Comparison of ENCODE assay signal across 1 cellular context in the genomic region with DNA sequence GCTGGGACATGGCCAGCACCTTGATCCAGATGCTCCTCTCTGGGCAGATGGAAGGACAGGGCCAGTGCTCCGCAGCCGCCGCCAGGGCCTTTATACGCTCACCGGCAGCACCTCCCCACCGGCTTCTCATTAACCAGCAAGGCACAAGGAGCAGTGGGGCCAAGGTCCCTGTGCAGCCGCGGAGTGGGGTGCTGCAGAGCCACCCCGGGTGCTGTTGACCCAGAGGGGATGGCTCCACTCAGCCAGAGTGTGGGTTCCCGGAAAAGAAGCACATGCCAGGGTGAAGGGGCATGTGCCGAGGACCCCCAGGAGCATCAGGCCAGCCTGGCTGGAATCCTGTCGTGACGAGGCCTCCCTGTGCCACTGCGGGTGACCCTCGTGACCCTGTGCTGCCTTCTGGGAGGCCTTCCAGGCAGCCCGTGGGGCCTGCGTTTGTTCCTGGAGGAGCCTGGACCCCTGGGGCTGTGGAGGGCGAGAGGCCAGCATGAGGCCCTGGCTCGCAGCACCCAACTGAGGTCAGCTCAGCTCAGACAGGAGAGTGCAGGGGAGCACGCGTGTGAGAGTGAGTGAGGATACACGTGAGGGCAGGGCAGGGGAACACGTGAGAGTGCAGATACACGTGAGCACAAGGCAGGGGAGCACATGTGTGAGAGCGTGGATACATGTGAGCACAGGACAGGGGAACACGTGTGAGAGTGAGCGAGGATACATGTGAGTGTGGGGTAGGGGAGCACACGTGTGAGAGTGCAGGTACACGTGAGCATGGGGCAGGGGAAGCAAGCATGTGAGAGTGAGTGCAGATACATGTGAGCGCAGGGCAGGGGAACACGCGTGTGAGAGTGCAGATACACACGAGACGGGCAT.
TF ChIP-seq lines count a peak whose summit lies in the region.

A gene with protein sequence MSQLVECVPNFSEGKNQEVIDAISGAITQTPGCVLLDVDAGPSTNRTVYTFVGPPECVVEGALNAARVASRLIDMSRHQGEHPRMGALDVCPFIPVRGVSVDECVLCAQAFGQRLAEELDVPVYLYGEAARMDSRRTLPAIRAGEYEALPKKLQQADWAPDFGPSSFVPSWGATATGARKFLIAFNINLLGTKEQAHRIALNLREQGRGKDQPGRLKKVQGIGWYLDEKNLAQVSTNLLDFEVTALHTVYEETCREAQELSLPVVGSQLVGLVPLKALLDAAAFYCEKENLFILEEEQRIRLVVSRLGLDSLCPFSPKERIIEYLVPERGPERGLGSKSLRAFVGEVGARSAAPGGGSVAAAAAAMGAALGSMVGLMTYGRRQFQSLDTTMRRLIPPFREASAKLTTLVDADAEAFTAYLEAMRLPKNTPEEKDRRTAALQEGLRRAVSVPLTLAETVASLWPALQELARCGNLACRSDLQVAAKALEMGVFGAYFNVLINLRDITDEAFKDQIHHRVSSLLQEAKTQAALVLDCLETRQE (minus strand): TSS at position 66 of the 864 bp plus-strand sequence. CDS start 56 bp downstream, at position 10.

TF ChIP-seq in GM23338, 12 proteins besides CTCF, POLR2A, EP300 and RAD21 (continued from another document):
- TF ChIP-seq, protein P1, sequence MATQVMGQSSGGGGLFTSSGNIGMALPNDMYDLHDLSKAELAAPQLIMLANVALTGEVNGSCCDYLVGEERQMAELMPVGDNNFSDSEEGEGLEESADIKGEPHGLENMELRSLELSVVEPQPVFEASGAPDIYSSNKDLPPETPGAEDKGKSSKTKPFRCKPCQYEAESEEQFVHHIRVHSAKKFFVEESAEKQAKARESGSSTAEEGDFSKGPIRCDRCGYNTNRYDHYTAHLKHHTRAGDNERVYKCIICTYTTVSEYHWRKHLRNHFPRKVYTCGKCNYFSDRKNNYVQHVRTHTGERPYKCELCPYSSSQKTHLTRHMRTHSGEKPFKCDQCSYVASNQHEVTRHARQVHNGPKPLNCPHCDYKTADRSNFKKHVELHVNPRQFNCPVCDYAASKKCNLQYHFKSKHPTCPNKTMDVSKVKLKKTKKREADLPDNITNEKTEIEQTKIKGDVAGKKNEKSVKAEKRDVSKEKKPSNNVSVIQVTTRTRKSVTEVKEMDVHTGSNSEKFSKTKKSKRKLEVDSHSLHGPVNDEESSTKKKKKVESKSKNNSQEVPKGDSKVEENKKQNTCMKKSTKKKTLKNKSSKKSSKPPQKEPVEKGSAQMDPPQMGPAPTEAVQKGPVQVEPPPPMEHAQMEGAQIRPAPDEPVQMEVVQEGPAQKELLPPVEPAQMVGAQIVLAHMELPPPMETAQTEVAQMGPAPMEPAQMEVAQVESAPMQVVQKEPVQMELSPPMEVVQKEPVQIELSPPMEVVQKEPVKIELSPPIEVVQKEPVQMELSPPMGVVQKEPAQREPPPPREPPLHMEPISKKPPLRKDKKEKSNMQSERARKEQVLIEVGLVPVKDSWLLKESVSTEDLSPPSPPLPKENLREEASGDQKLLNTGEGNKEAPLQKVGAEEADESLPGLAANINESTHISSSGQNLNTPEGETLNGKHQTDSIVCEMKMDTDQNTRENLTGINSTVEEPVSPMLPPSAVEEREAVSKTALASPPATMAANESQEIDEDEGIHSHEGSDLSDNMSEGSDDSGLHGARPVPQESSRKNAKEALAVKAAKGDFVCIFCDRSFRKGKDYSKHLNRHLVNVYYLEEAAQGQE (IDR thresholded peaks at IDR 0.05; ENCODE audit: unreplicated experiment), result no peak
- no peak for TF ChIP-seq NANOG (IDR thresholded peaks at IDR 0.05; ENCODE audit: borderline replicate concordance)
- TF ChIP-seq ZNF462 (CRISPR knock-in tag; IDR thresholded peaks at IDR 0.05), result no peak
- TF ChIP-seq CREB1 (CRISPR knock-in tag; IDR thresholded peaks at IDR 0.05; ENCODE audit: low read depth), result no peak
- TF ChIP-seq ZNF331 (CRISPR knock-in tag; IDR thresholded peaks at IDR 0.05; ENCODE audit: low read depth), result no peak
- no peak for TF ChIP-seq JUNB (IDR thresholded peaks at IDR 0.05; ENCODE audit: unreplicated experiment)
- TF ChIP-seq POLR2AphosphoS5 (IDR thresholded peaks at IDR 0.05; ENCODE audit: low read depth), result no peak
